In the genomic region with DNA sequence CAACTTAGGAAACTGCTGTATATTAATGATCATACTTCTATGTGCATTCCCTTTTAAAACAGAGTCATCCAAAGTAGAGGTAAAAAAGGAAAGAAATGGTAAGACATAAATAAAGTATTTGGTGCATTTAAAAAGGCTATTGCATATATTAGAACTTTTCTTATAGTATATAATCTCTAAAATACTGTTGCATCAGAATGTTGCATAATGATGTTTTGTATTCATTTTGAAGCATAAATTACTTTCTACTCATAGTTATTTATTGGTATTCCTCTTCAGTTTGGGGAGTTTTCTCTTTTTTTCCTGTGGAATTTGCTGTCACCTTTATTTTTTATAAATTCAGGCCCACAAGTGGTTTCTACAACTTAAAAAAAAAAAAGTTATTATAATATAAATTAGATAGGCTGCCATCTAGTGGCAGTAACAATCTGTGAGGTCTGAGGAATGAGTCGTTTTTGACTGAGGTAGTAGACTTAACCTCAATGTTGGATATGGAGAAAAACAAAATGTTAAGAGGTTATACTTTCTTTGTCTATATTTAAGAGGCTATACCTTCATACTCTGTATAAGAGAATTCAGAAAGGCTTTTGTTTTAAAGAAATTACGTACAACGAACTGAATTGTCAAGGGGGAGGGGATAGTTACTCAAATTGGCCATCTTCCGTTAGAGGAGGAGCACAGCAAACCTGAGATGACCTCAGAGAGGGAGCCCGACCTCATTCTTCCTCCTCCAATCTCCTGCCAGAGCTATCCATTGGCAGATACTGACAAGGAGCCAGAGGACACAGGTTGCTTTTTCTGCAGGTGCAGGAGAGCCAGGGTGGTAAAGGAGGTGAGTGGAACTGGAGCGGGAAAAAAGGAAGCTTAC, we compare ENCODE assay signal across 1 cellular context.
TF ChIP-seq lines count a peak whose summit lies in the region.

No MANE protein-coding gene starts in this region.

TF ChIP-seq in H1, 55 proteins besides CTCF, POLR2A, EP300 and RAD21:
- TF ChIP-seq TBP (IDR thresholded peaks at IDR 0.05; ENCODE audit: low read depth, low read length) (0 out of 2 replicates have a peak, but pooled peaks have one; percentile 40), JUN (IDR thresholded peaks at IDR 0.05; ENCODE audit: low read depth, low read length) (no peak), POU5F1 (IDR thresholded peaks at IDR 0.05; ENCODE audit: low read depth, low read length) (no peak), NRF1 (IDR thresholded peaks at IDR 0.05; ENCODE audit: low read depth, low read length) (no peak), SP1 (IDR thresholded peaks at IDR 0.05; ENCODE audit: low read depth, low read length) (no peak), HDAC2 (IDR thresholded peaks at IDR 0.05; ENCODE audit: borderline replicate concordance in 1 of 2, low read depth in 2 of 2, low read length in 2 of 2) (no peak), SRF (IDR thresholded peaks at IDR 0.05; ENCODE audit: low read depth, low read length) (peak; percentile 46; the same call in 1 of the 2 replicates), TAF1 (IDR thresholded peaks at IDR 0.05; ENCODE audit: low read depth, low read length) (peak; percentile 64; the same call in 1 of the 2 replicates), CREB1 (IDR thresholded peaks at IDR 0.05) (peak; percentile 54; the same call in 1 of the 2 replicates), CEBPB (IDR thresholded peaks at IDR 0.05; ENCODE audit: low read depth, low read length) (peak; percentile 38; the same call in 1 of the 2 replicates), KDM5A (IDR thresholded peaks at IDR 0.05; ENCODE audit: low read length) (no peak), GABPA (IDR thresholded peaks at IDR 0.05; ENCODE audit: borderline replicate concordance, insufficient read depth, low read length) (no peak)
